2 cellular contexts compared by ENCODE assay signal in genomic region chr16:27086031-27086430, GRCh38. TPM values are rescaled to one million over a fixed set of nuclear protein-coding genes. Genes with fewer than 3 reads are reported as not detected.
"Had no signal": no experiment of that assay in that cellular context is flagged by ENCODE, and none has a peak within 500 bp of the region (broad histone marks: within the 10 kb centered on the region; RNA-seq: fewer than 3 reads in every experiment).

No MANE protein-coding gene starts in this region.

RNA-seq across cellular contexts. Expression of gene C16orf82, which starts 19.3 kb away (rescaled TPM):
- total RNA-seq: G401, GM12878 had no signal
- polyA plus RNA-seq: GM12878 had no signal
